In genomic region chr1:11731719-11732283, GRCh38 we compare ENCODE assay signal across 9 cellular contexts. TPM values are rescaled to one million over a fixed set of nuclear protein-coding genes. Genes with fewer than 3 reads are reported as not detected.
DNase-seq lines count a peak whose midpoint lies in the region; ATAC-seq and TF ChIP-seq lines count a peak whose summit lies in the region.
"Had no signal": no experiment of that assay in that cellular context is flagged by ENCODE, and none has a peak within 500 bp of the region (broad histone marks: within the 10 kb centered on the region; RNA-seq: fewer than 3 reads in every experiment).

No MANE protein-coding gene starts in this region.

- no peaks in the 10 kb centered on the region for H3K36me3 ChIP-seq in RWPE2 (ENCODE audit: low read depth)

- ATAC-seq in RWPE2 (ENCODE audit: low read depth) (no peak), HG02981 (IDR thresholded peaks at IDR 0.05; ENCODE audit: unreplicated experiment) (no peak)
- ATAC-seq in effector memory CD8-positive, alpha-beta T cell (replicated peaks) = no peak

- no peaks in the 10 kb centered on the region for H3K27me3 Mint-ChIP-seq in effector memory CD8-positive, alpha-beta T cell

- no peaks in the 10 kb centered on the region for H3K9me3 Mint-ChIP-seq in effector memory CD8-positive, alpha-beta T cell

- peak; percentile 63 for DNase-seq in DMS 273 (lab: John Stamatoyannopoulos, UW; ENCODE audit: unreplicated experiment)
- no peak for DNase-seq in DMS 273 treated with DMSO at 0.1 percent for 48 hours (lab: John Stamatoyannopoulos, UW)
- DNase-seq in RWPE2 (ENCODE audit: low spot score) = no peak
- DNase-seq in effector memory CD8-positive, alpha-beta T cell = no peak
- DNase-seq in medulla oblongata (ENCODE audit: extremely low spot score) = peak; percentile 95
- DNase-seq in NCI-H748 treated with DMSO at 0.1 percent for 48 hours (lab: John Stamatoyannopoulos, UW) = no peak

- H3K27ac ChIP-seq in RWPE2 (ENCODE audit: poor library complexity, severe bottlenecking) (peak overlapping the region; percentile 56), temporal lobe (ENCODE audit: low read depth, low read length) (peak overlapping the region; percentile 99)

- H3K36me3 Mint-ChIP-seq in effector memory CD8-positive, alpha-beta T cell (ENCODE audit: insufficient read depth) = peaks cover 11% of the 10 kb centered on the region

- H3K9me3 ChIP-seq in RWPE2 (ENCODE audit: severe bottlenecking) = no peaks in the 10 kb centered on the region

- H3K4me3 ChIP-seq in RWPE2 (ENCODE audit: severe bottlenecking) = no peak overlapping the region

- H3K4me1 ChIP-seq in RWPE2 (ENCODE audit: insufficient read depth, poor library complexity, severe bottlenecking) = peaks cover 5% of the 10 kb centered on the region

- peak overlapping the region; percentile 51 to 62 for H3K27ac Mint-ChIP-seq in effector memory CD8-positive, alpha-beta T cell

- no peak for TF ChIP-seq CTCF in RWPE2 (IDR thresholded peaks at IDR 0.05; ENCODE audit: poor library complexity, severe bottlenecking)

- peak overlapping the region; percentile 84 to 91 for H3K4me3 Mint-ChIP-seq in effector memory CD8-positive, alpha-beta T cell

- H3K27me3 ChIP-seq in RWPE2 (ENCODE audit: insufficient read depth, poor library complexity, severe bottlenecking) = no peaks in the 10 kb centered on the region

- peaks cover 33% of the 10 kb centered on the region in 2 donors for H3K4me1 Mint-ChIP-seq in effector memory CD8-positive, alpha-beta T cell (ENCODE audit: low read depth in 2 of 2)

RNA-seq across cellular contexts. Expression of gene AGTRAP, which starts 4.1 kb away (rescaled TPM):
- 3.4 TPM for total RNA-seq in temporal lobe

RNA-seq across cellular contexts. Expression of gene C1orf167, which starts 30.2 kb away (rescaled TPM):
- total RNA-seq in temporal lobe = not detected
- total RNA-seq: T-helper 2 cell treated with Interferon-gamma antibody and Interleukin-4, amounts not matched to agents 100 ng/mL and 5 ng/mL, for 36 hours had no signal

RNA-seq across cellular contexts. Expression of gene DRAXIN, which starts 40.3 kb away (rescaled TPM):
- 122 TPM for total RNA-seq in temporal lobe

RNA-seq across cellular contexts. Expression of gene MAD2L2, which starts 50.9 kb away (rescaled TPM):
- total RNA-seq in temporal lobe = 37.4 TPM

Comparison
In these comparisons a context has a peak if more than half of its experiments do, and no peak if none do; other contexts are left out.
1. DNase-seq: peak in DMS 273 (single experiment) and medulla oblongata (single experiment); none in DMS 273 treated with DMSO at 0.1 percent for 48 hours (single experiment), RWPE2 (single experiment), effector memory CD8-positive, alpha-beta T cell (0 of 3) and NCI-H748 treated with DMSO at 0.1 percent for 48 hours (single experiment).